ENCODE assay signal across 25 cellular contexts in genomic region chr2:119545754-119546445, GRCh38. TPM values are rescaled to one million over a fixed set of nuclear protein-coding genes. Genes with fewer than 3 reads are reported as not detected.
DNase-seq lines count a peak whose midpoint lies in the region; ATAC-seq and TF ChIP-seq lines count a peak whose summit lies in the region.
"Had no signal": no experiment of that assay in that cellular context is flagged by ENCODE, and none has a peak within 500 bp of the region (broad histone marks: within the 10 kb centered on the region; RNA-seq: fewer than 3 reads in every experiment).

No MANE protein-coding gene starts in this region.

- H3K36me3 Mint-ChIP-seq in neural crest cell (ENCODE audit: low read depth), result no peaks in the 10 kb centered on the region
- no peaks in the 10 kb centered on the region for H3K36me3 Mint-ChIP-seq in stimulated activated memory B cell treated with anti-CD40 and anti-IgM and Interleukin-4, amounts not matched to agents 10 μg/mL and 1 μg/mL and 100 μg/mL, for 72 hours
- H3K36me3 Mint-ChIP-seq: CD4-positive, CD25-positive, alpha-beta regulatory T cell; memory B cell had no signal

- no peak for ATAC-seq in stimulated activated memory B cell treated with anti-CD40 and anti-IgM and Interleukin-4, amounts not matched to agents 10 μg/mL and 1 μg/mL and 100 μg/mL, for 72 hours
- ATAC-seq: effector memory CD8-positive, alpha-beta T cell; naive thymus-derived CD8-positive, alpha-beta T cell; stimulated activated naive CD8-positive, alpha-beta T cell treated with anti-CD3 and anti-CD28 coated beads, Interleukin-15, amount 100 ng/mL, for 72 hours had no signal

- H3K9me3 Mint-ChIP-seq in neural crest cell, result no peaks in the 10 kb centered on the region
- H3K9me3 Mint-ChIP-seq in stimulated activated memory B cell treated with anti-CD40 and anti-IgM and Interleukin-4, amounts not matched to agents 10 μg/mL and 1 μg/mL and 100 μg/mL, for 72 hours, result no peaks in the 10 kb centered on the region
- H3K9me3 Mint-ChIP-seq: activated CD4-positive, alpha-beta memory T cell treated with anti-CD3 and anti-CD28 coated beads for 36 hours; effector memory CD8-positive, alpha-beta T cell had no signal

- H3K4me3 ChIP-seq in fibroblast of pulmonary artery (replicated peaks; ENCODE audit: low read depth, low read length), result no peak overlapping the region
- H3K4me3 ChIP-seq: prostate gland had no signal

- peaks cover 36% of the 10 kb centered on the region for H3K4me1 Mint-ChIP-seq in neural crest cell
- H3K4me1 Mint-ChIP-seq in stimulated activated memory B cell treated with anti-CD40 and anti-IgM and Interleukin-4, amounts not matched to agents 10 μg/mL and 1 μg/mL and 100 μg/mL, for 72 hours, result peaks cover 11% of the 10 kb centered on the region

- no peak overlapping the region for H3K27ac Mint-ChIP-seq in neural crest cell (ENCODE audit: unreplicated experiment)
- no peak overlapping the region for H3K27ac Mint-ChIP-seq in stimulated activated memory B cell treated with anti-CD40 and anti-IgM and Interleukin-4, amounts not matched to agents 10 μg/mL and 1 μg/mL and 100 μg/mL, for 72 hours
- H3K27ac Mint-ChIP-seq: activated CD4-positive, alpha-beta memory T cell treated with anti-CD3 and anti-CD28 coated beads for 36 hours; CD4-positive, CD25-positive, alpha-beta regulatory T cell; effector memory CD8-positive, alpha-beta T cell; memory B cell; naive thymus-derived CD8-positive, alpha-beta T cell; stimulated activated naive CD8-positive, alpha-beta T cell treated with anti-CD3 and anti-CD28 coated beads, Interleukin-15, amount 100 ng/mL, for 72 hours had no signal

- DNase-seq in ACHN (peak; percentile 41), RPMI7951 (ENCODE audit: low read depth) (peak; percentile 3), fibroblast of pulmonary artery (ENCODE audit: low read depth) (peak; percentile 23), neural crest cell (ENCODE audit: low read depth, low spot score) (no peak), cortex of kidney (lab: John Stamatoyannopoulos, UW) (no peak), foreskin melanocyte (no peak), SKM-1 treated with dmso at 0.1 percent for 144 hours (lab: John Stamatoyannopoulos, UW; ENCODE audit: unreplicated experiment) (no peak)
- DNase-seq: activated CD4-positive, alpha-beta memory T cell treated with anti-CD3 and anti-CD28 coated beads for 36 hours; activated gamma-delta T cell treated with Interleukin-2 at 50 U/mL for 16 hours; activated T-cell treated with anti-CD3 and anti-CD28 coated beads for 4 hours; CD4-positive, CD25-positive, alpha-beta regulatory T cell; DMS53; effector memory CD8-positive, alpha-beta T cell; naive thymus-derived CD8-positive, alpha-beta T cell; NCI-H1105 treated with DMSO at 0.1 percent for 48 hours; NCI-H524 treated with DMSO at 0.1 percent for 48 hours; stimulated activated naive CD8-positive, alpha-beta T cell treated with anti-CD3 and anti-CD28 coated beads, Interleukin-15, amount 100 ng/mL, for 72 hours; T-helper 2 cell had no signal

- TF ChIP-seq CTCF in fibroblast of pulmonary artery (IDR thresholded peaks at IDR 0.05; ENCODE audit: low read length, missing control alignments), result no peak
- no peak for TF ChIP-seq CTCF in neural crest cell (conservative IDR thresholded peaks at IDR 0.05)

- peak overlapping the region; percentile 65 for H3K4me3 Mint-ChIP-seq in neural crest cell
- no peak overlapping the region for H3K4me3 Mint-ChIP-seq in stimulated activated memory B cell treated with anti-CD40 and anti-IgM and Interleukin-4, amounts not matched to agents 10 μg/mL and 1 μg/mL and 100 μg/mL, for 72 hours
- H3K4me3 Mint-ChIP-seq: activated CD4-positive, alpha-beta memory T cell treated with anti-CD3 and anti-CD28 coated beads for 36 hours; effector memory CD8-positive, alpha-beta T cell; memory B cell had no signal

- H3K27me3 Mint-ChIP-seq in neural crest cell (ENCODE audit: low read depth), result peaks cover 11% of the 10 kb centered on the region
- H3K27me3 Mint-ChIP-seq in stimulated activated memory B cell treated with anti-CD40 and anti-IgM and Interleukin-4, amounts not matched to agents 10 μg/mL and 1 μg/mL and 100 μg/mL, for 72 hours, result peaks cover 67% of the 10 kb centered on the region

- in situ Hi-C loops in ACHN (cut with HindIII; ENCODE audit: low pct_ligation_motif_present, low pct_unique_long_range_greater_than_20kb, low sequenced_read_pairs), result no loop called here

RNA-seq across cellular contexts. Expression of gene CFAP221, which starts 1.7 kb away (rescaled TPM):
- not detected in 2 replicates for total RNA-seq in RPMI7951 (2014; rRNA removed; shearing (Covaris generic))
- 2.0 and 3.0 TPM in 2 replicates for total RNA-seq in neural crest cell
- total RNA-seq: activated CD4-positive, alpha-beta memory T cell treated with anti-CD3 and anti-CD28 coated beads for 36 hours; CD4-positive, CD25-positive, alpha-beta regulatory T cell; HT1080; naive thymus-derived CD8-positive, alpha-beta T cell had no signal

RNA-seq across cellular contexts. Expression of gene SCTR, which starts 21.6 kb away (rescaled TPM):
- total RNA-seq in RPMI7951 (2014; rRNA removed; shearing (Covaris generic)), result not detected in 2 replicates
- not detected in 2 replicates for total RNA-seq in neural crest cell
- total RNA-seq: activated CD4-positive, alpha-beta memory T cell treated with anti-CD3 and anti-CD28 coated beads for 36 hours; CD4-positive, CD25-positive, alpha-beta regulatory T cell; chondrocyte; HT1080; naive thymus-derived CD8-positive, alpha-beta T cell; prostate gland; skeletal muscle tissue; urinary bladder had no signal

Comparison
In these comparisons a context has a peak if more than half of its experiments do, and no peak if none do; other contexts are left out.
1. DNase-seq: peak in ACHN (single experiment), RPMI7951 (single experiment) and fibroblast of pulmonary artery (single experiment); none in neural crest cell (single experiment), cortex of kidney (single experiment), foreskin melanocyte (single experiment) and SKM-1 treated with dmso at 0.1 percent for 144 hours (single experiment).